In genomic region chr6:1917628-1918371, GRCh38 we compare ENCODE assay signal across 8 cellular contexts.
DNase-seq lines count a peak whose midpoint lies in the region; ATAC-seq and TF ChIP-seq lines count a peak whose summit lies in the region.

No MANE protein-coding gene starts in this region.

- no peaks in the 10 kb centered on the region for H3K23me2 ChIP-seq in H9 (ENCODE audit: insufficient read length, low read depth, low read length, poor library complexity, severe bottlenecking)

- no peak overlapping the region for H3K4me3 Mint-ChIP-seq in H9

- no peaks in the 10 kb centered on the region for H3K9me3 Mint-ChIP-seq in H9

- no peak overlapping the region for H3K27ac Mint-ChIP-seq in H9

- no peak overlapping the region for H2BK120ac ChIP-seq in H9 (ENCODE audit: low read depth, low read length, poor library complexity, severe bottlenecking)

- DNase-seq in GM03348 (ENCODE audit: low spot score) (peak; percentile 61), T1000 (lab: John Stamatoyannopoulos, UW) (peak; percentile 75), fibroblast of gingiva (ENCODE audit: low read depth) (peak; percentile 43), NCI-H526 (lab: John Stamatoyannopoulos, UW) (no peak), H9 (no peak)
- DNase-seq in stimulated activated CD4-positive, alpha-beta T cell treated with anti-CD3 and anti-CD28 coated beads, Interleukin-1b, Interleukin-23, amount 100 ng/mL, for 4 hours (ENCODE audit: low read depth in 2 of 2), result peak; percentile 5 to 10

- no peak overlapping the region for H4K91ac ChIP-seq in H9 (ENCODE audit: insufficient read length, low read depth, low read length)

- H3K79me2 ChIP-seq in H9 (ENCODE audit: insufficient read depth, low read length), result no peaks in the 10 kb centered on the region

- H3K9me3 ChIP-seq in H9 (ENCODE audit: control insufficient read depth, low read depth, low read length), result no peaks in the 10 kb centered on the region

- H4K8ac ChIP-seq in H9 (replicated peaks; ENCODE audit: insufficient read length, low read depth, low read length), result no peak overlapping the region

- H2AK5ac ChIP-seq in H9 (ENCODE audit: insufficient read length, low read length), result no peak overlapping the region

- H3K4me2 ChIP-seq in H9 (ENCODE audit: insufficient read depth, insufficient read length, low read length), result no peak overlapping the region

- H3K9ac ChIP-seq in H9 (ENCODE audit: extremely low read depth, insufficient read length, low read length), result no peak overlapping the region

- H3K27me3 Mint-ChIP-seq in H9 (ENCODE audit: low read depth), result no peaks in the 10 kb centered on the region

- no peak overlapping the region for H2BK12ac ChIP-seq in H9 (ENCODE audit: insufficient read length, low read depth, low read length)

- no peak overlapping the region for H3K4ac ChIP-seq in H9 (ENCODE audit: low read depth, low read length)

- no peak for TF ChIP-seq CTCF in H9 (conservative IDR thresholded peaks at IDR 0.05)

- WGBS in H9 (ENCODE audit: extremely low coverage, insufficient read length, low lambda C conversion rate), result no CpG with 5 or more reads among the region's 9 CpGs

- peaks cover 3% of the 10 kb centered on the region; the same call in 1 of the 2 replicates for H3K4me1 ChIP-seq in H9 (ENCODE audit: insufficient read depth, low read length)

- no peak overlapping the region for H3T11ph ChIP-seq in H9 (ENCODE audit: low read length)

- H3K18ac ChIP-seq in H9 (ENCODE audit: insufficient read length, low read depth, low read length), result no peak overlapping the region

- H3K4me1 Mint-ChIP-seq in H9, result peaks cover 26 to 27% of the 10 kb centered on the region in 2 experiments

- H3K56ac ChIP-seq in H9 (ENCODE audit: insufficient read length, low read depth, low read length), result no peak overlapping the region

- H2AFZ ChIP-seq in H9 (ENCODE audit: low read length), result no peak overlapping the region

- ATAC-seq in HG02852 (IDR thresholded peaks at IDR 0.05; ENCODE audit: unreplicated experiment) (no peak), HG03108 (IDR thresholded peaks at IDR 0.05; ENCODE audit: unreplicated experiment) (no peak)

- H2BK20ac ChIP-seq in H9 (ENCODE audit: low read depth, low read length, poor library complexity, severe bottlenecking), result no peak overlapping the region

- H3K27ac ChIP-seq in H9 (ENCODE audit: insufficient read length, low read depth, low read length), result no peak overlapping the region

- no peaks in the 10 kb centered on the region for H3K27me3 ChIP-seq in H9 (ENCODE audit: insufficient read depth, low read length)

- H3K14ac ChIP-seq in H9 (ENCODE audit: insufficient read depth, low read length), result no peak overlapping the region

- no peak overlapping the region for H2BK5ac ChIP-seq in H9 (ENCODE audit: insufficient read length, low read length)

- H3K36me3 Mint-ChIP-seq in H9 (ENCODE audit: insufficient read depth in 1 of 3, low read depth in 3 of 3), result peaks cover 0 to 2% (median 0%) of the 10 kb centered on the region in 3 experiments; a peak in 1 of 7 replicates

- H4K5ac ChIP-seq in H9 (ENCODE audit: insufficient read length, low read depth, low read length), result no peak overlapping the region

- H3K23ac ChIP-seq in H9 (ENCODE audit: insufficient read length, low read depth, low read length), result no peak overlapping the region

- no peak overlapping the region for H2BK15ac ChIP-seq in H9 (ENCODE audit: low read depth, low read length)

- no peaks in the 10 kb centered on the region for H4K20me1 ChIP-seq in H9 (ENCODE audit: control insufficient read depth, insufficient read depth, insufficient read length)

- H3K79me1 ChIP-seq in H9 (ENCODE audit: insufficient read depth, low read depth, low read length, poor library complexity, severe bottlenecking), result no peaks in the 10 kb centered on the region

Comparison
In these comparisons a context has a peak if more than half of its experiments do, and no peak if none do; other contexts are left out.
1. DNase-seq: peak in GM03348 (single experiment), T1000 (single experiment), fibroblast of gingiva (single experiment) and stimulated activated CD4-positive, alpha-beta T cell treated with anti-CD3 and anti-CD28 coated beads, Interleukin-1b, Interleukin-23, amount 100 ng/mL, for 4 hours (2 of 2); none in NCI-H526 (0 of 2) and H9 (single experiment).